ENCODE assay signal across 17 cellular contexts in the genomic region with DNA sequence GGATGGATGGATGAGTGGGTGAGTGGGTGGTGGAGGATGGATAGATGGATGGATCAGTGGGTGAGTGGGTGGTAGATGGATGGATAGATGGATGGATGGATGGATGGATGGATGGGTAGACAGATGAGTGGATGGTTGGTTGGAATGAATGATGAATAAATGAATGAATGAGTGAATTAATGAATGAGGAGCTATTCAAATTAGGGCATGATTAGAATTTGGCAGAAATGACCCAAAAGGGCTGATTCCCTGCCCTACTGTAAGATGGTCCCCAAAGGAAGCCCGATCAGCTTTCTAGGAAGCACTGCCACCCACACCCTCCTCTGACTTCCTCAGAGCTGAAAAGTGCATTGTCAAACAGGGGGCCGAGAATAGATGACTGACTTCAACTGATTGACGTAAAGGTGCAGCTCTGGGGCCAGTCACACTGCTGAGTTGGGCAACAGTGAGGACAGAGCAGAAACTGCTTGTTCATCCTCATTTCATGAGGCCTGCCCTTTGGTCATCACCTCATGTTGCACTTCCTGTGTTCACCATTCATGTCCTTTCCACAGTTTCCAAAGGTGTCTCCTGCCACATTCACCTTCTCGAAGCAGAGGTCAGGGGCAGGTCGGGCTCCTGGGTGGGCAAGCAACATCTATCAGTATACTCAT. TPM values are rescaled to one million over a fixed set of nuclear protein-coding genes. Genes with fewer than 3 reads are reported as not detected.
DNase-seq lines count a peak whose midpoint lies in the region; ATAC-seq and TF ChIP-seq lines count a peak whose summit lies in the region.
"Had no signal": no experiment of that assay in that cellular context is flagged by ENCODE, and none has a peak within 500 bp of the region (broad histone marks: within the 10 kb centered on the region; RNA-seq: fewer than 3 reads in every experiment).

No MANE protein-coding gene starts in this region.

- H3K9me3 ChIP-seq in neutrophil (no peaks in the 10 kb centered on the region), tibial nerve (no peaks in the 10 kb centered on the region)
- H3K9me3 ChIP-seq: esophagus squamous epithelium, heart right ventricle had no signal

- WGBS in tibial nerve, 2 donors, result 77 to 87% methylated on average over 5 of the region's 5 CpGs

- TF ChIP-seq CTCF in neutrophil (IDR thresholded peaks at IDR 0.05) (peak; percentile 54), tibial nerve (IDR thresholded peaks at IDR 0.05) (no peak)

- H3K4me3 ChIP-seq in neutrophil (ENCODE audit: low read depth in 1 of 2, low read length in 1 of 2) (peak overlapping the region in 1 of 2 experiments; percentile 11), tibial nerve (no peak overlapping the region)
- H3K4me3 ChIP-seq: esophagus squamous epithelium, heart right ventricle had no signal

- no peak for TF ChIP-seq POLR2A in tibial nerve (IDR thresholded peaks at IDR 0.05)

- H3K4me3 Mint-ChIP-seq in activated CD4-positive, alpha-beta T cell treated with anti-CD3 and anti-CD28 coated beads, Interleukin-2, amount 10 ng/mL, durations not matched to agents 24 days and 14 days, result no peak overlapping the region
- no peak overlapping the region for H3K4me3 Mint-ChIP-seq in activated T-helper 17 cell treated with anti-CD3 and anti-CD28 coated beads, Interleukin-2, amount 50 U/mL, for 72 hours

- H3K27ac Mint-ChIP-seq in activated CD4-positive, alpha-beta T cell treated with anti-CD3 and anti-CD28 coated beads, Interleukin-2, amount 10 ng/mL, durations not matched to agents 24 days and 14 days, result peak overlapping the region; percentile 72
- peak overlapping the region; percentile 53 for H3K27ac Mint-ChIP-seq in activated T-helper 17 cell treated with anti-CD3 and anti-CD28 coated beads, Interleukin-2, amount 50 U/mL, for 72 hours

- H3K4me1 Mint-ChIP-seq in activated CD4-positive, alpha-beta T cell treated with anti-CD3 and anti-CD28 coated beads, Interleukin-2, amount 10 ng/mL, durations not matched to agents 24 days and 14 days, result peaks cover 25% of the 10 kb centered on the region
- H3K4me1 Mint-ChIP-seq in activated T-helper 17 cell treated with anti-CD3 and anti-CD28 coated beads, Interleukin-2, amount 50 U/mL, for 72 hours, result no peaks in the 10 kb centered on the region

- peaks cover 22 to 25% of the 10 kb centered on the region in 2 experiments for H3K4me1 ChIP-seq in neutrophil (ENCODE audit: control insufficient read depth in 1 of 2, insufficient read depth in 1 of 2, low read depth in 1 of 2, low read length in 1 of 2)
- peaks cover 0 to 11% (median 0%) of the 10 kb centered on the region in 4 donors for H3K4me1 ChIP-seq in tibial nerve
- H3K4me1 ChIP-seq: esophagus squamous epithelium had no signal

- H3K36me3 Mint-ChIP-seq in activated CD4-positive, alpha-beta T cell treated with anti-CD3 and anti-CD28 coated beads, Interleukin-2, amount 10 ng/mL, durations not matched to agents 24 days and 14 days (ENCODE audit: low read depth), result peaks cover 66% of the 10 kb centered on the region
- H3K36me3 Mint-ChIP-seq in activated T-helper 17 cell treated with anti-CD3 and anti-CD28 coated beads, Interleukin-2, amount 50 U/mL, for 72 hours (ENCODE audit: low read depth), result peaks cover 94% of the 10 kb centered on the region

- H3K36me3 ChIP-seq in neutrophil, result peaks cover 95% of the 10 kb centered on the region
- peaks cover 0 to 63% (median 0%) of the 10 kb centered on the region in 3 donors for H3K36me3 ChIP-seq in tibial nerve

- ATAC-seq in HG03066 (IDR thresholded peaks at IDR 0.05; ENCODE audit: low read depth, unreplicated experiment) (peak; percentile 55), GM19463 (IDR thresholded peaks at IDR 0.05; ENCODE audit: unreplicated experiment) (no peak)
- ATAC-seq in activated T-helper 17 cell treated with anti-CD3 and anti-CD28 coated beads, Interleukin-2, amount 50 U/mL, for 72 hours (replicated peaks), result peak; percentile 79

- intact Hi-C loops in activated CD4-positive, alpha-beta T cell treated with anti-CD3 and anti-CD28 coated beads, Interleukin-2, amount 10 ng/mL, durations not matched to agents 24 days and 14 days (cut with micrococcal nuclease), result no loop called here

- no peak for TF ChIP-seq EP300 in tibial nerve (IDR thresholded peaks at IDR 0.05)

- peak overlapping the region; percentile 85 for H3K27ac ChIP-seq in neutrophil
- H3K27ac ChIP-seq in tibial nerve, result no peak overlapping the region

- H3K27me3 Mint-ChIP-seq in activated CD4-positive, alpha-beta T cell treated with anti-CD3 and anti-CD28 coated beads, Interleukin-2, amount 10 ng/mL, durations not matched to agents 24 days and 14 days, result no peaks in the 10 kb centered on the region
- H3K27me3 Mint-ChIP-seq in activated T-helper 17 cell treated with anti-CD3 and anti-CD28 coated beads, Interleukin-2, amount 50 U/mL, for 72 hours, result no peaks in the 10 kb centered on the region

- no peaks in the 10 kb centered on the region for H3K9me3 Mint-ChIP-seq in activated CD4-positive, alpha-beta T cell treated with anti-CD3 and anti-CD28 coated beads, Interleukin-2, amount 10 ng/mL, durations not matched to agents 24 days and 14 days
- no peaks in the 10 kb centered on the region for H3K9me3 Mint-ChIP-seq in activated T-helper 17 cell treated with anti-CD3 and anti-CD28 coated beads, Interleukin-2, amount 50 U/mL, for 72 hours

- no peak for DNase-seq in activated CD4-positive, alpha-beta T cell treated with anti-CD3 and anti-CD28 coated beads, Interleukin-2, amount 10 ng/mL, durations not matched to agents 24 days and 14 days
- no peak for DNase-seq in activated CD4-positive, alpha-beta T cell treated with anti-CD3 and anti-CD28 coated beads for 48 hours
- DNase-seq in stimulated activated naive CD4-positive, alpha-beta T cell treated with Interleukin-2 at 50 U/mL for 16 hours (lab: John Stamatoyannopoulos, UW), result no peak
- DNase-seq in tibial nerve (ENCODE audit: low spot score in 2 of 2), result no peak
- DNase-seq: activated effector memory CD4-positive, alpha-beta T cell treated with anti-CD3 and anti-CD28 coated beads, Interleukin-2, amount 50 U/mL, for 16 hours; COR-L47; dermis blood vessel endothelial cell; esophagus squamous epithelium; heart right ventricle; kidney glomerular epithelial cell; NCI-H2081; NCI-H526 had no signal

- H3K27me3 ChIP-seq in neutrophil (no peaks in the 10 kb centered on the region), tibial nerve (no peaks in the 10 kb centered on the region)
- H3K27me3 ChIP-seq: esophagus squamous epithelium, heart right ventricle had no signal

RNA-seq across cellular contexts. Expression of gene NIPAL4, which starts 34.3 kb away (rescaled TPM):
- total RNA-seq in activated CD4-positive, alpha-beta T cell treated with anti-CD3 and anti-CD28 coated beads, Interleukin-2, amount 10 ng/mL, durations not matched to agents 24 days and 14 days, result 2.2 and 2.7 TPM in 2 replicates
- under 1 TPM; 0.65 to 0.90 TPM for total RNA-seq in activated T-helper 17 cell treated with anti-CD3 and anti-CD28 coated beads, Interleukin-2, amount 50 U/mL, for 72 hours
- total RNA-seq in tibial nerve, result 1 to 10 TPM in 2 of 4 donors, under 1 TPM in 1, not detected in 1; 0.84 to 5.7 (median 2.4) TPM
- total RNA-seq: dermis blood vessel endothelial cell, pulmonary artery endothelial cell had no signal
